Comparison of ENCODE assay signal across 19 cellular contexts in genomic region chr6:15481414-15481813, GRCh38.
DNase-seq lines count a peak whose midpoint lies in the region; ATAC-seq, FAIRE-seq and TF ChIP-seq lines count a peak whose summit lies in the region.
"Had no signal": no experiment of that assay in that cellular context is flagged by ENCODE, and none has a peak within 500 bp of the region (broad histone marks: within the 10 kb centered on the region; RNA-seq: fewer than 3 reads in every experiment).

No MANE protein-coding gene starts in this region.

- peaks cover 20% of the 10 kb centered on the region for H3K4me1 ChIP-seq in KMS-11 (ENCODE audit: low read depth, poor library complexity, severe bottlenecking)
- H3K4me1 ChIP-seq: prostate gland had no signal

- H3K9me3 ChIP-seq in CD4-positive, alpha-beta T cell (ENCODE audit: control insufficient read depth, low read length), result no peaks in the 10 kb centered on the region
- H3K9me3 ChIP-seq: prostate gland, upper lobe of right lung had no signal

- intact Hi-C loops in CD4-positive, alpha-beta T cell (cut with DNase I, micrococcal nuclease), result no loop called here
- intact Hi-C loops in activated T-helper 2 cell treated with anti-CD3 and anti-CD28 coated beads, Interferon-gamma antibody, Interleukin-2, Interleukin-4, amounts not matched to agents 10 μg/mL and 5 μg/mL and 100 μg/mL, durations not matched to agents 14 hours and 24 hours and 36 hours (cut with micrococcal nuclease), result no loop called here

- H3K36me3 Mint-ChIP-seq in CD4-positive, alpha-beta T cell (ENCODE audit: low read depth), result peaks cover 33% of the 10 kb centered on the region
- peaks cover 53% of the 10 kb centered on the region for H3K36me3 Mint-ChIP-seq in activated T-helper 2 cell treated with anti-CD3 and anti-CD28 coated beads, Interferon-gamma antibody, Interleukin-2, Interleukin-4, amounts not matched to agents 10 μg/mL and 5 μg/mL and 100 μg/mL, durations not matched to agents 14 hours and 24 hours and 36 hours (ENCODE audit: low read depth)
- H3K36me3 Mint-ChIP-seq in natural killer cell treated with Interleukin-12 subunit alpha and Interleukin-12 subunit beta and Interleukin-15 and Interleukin-18, amount 100 ng/mL, for 72 hours, result no peaks in the 10 kb centered on the region

- FAIRE-seq in HTR-8/SVneo (lab: Jason Lieb, UNC), result no peak
- FAIRE-seq: GM12892 had no signal

- H3K4me3 ChIP-seq in KMS-11 (IDR thresholded peaks at IDR 0.05; ENCODE audit: insufficient read depth, low read depth, low read length), result no peak overlapping the region
- H3K4me3 ChIP-seq: prostate gland, skin epidermis, upper lobe of right lung had no signal

- no peak for ATAC-seq in CD4-positive, alpha-beta T cell (ENCODE audit: poor library complexity)
- ATAC-seq in natural killer cell treated with Interleukin-12 subunit alpha and Interleukin-12 subunit beta and Interleukin-15 and Interleukin-18, amount 100 ng/mL, for 72 hours, result no peak
- ATAC-seq in HG03135 (IDR thresholded peaks at IDR 0.05; ENCODE audit: unreplicated experiment), result no peak
- ATAC-seq: upper lobe of right lung had no signal

- POLR2A ChIA-PET in CD4-positive, alpha-beta T cell (lab: Charles Lee), result interaction anchor here (0.6 kb wide), 1 partner anchor 48 kb away, joined by 4 read pairs; no protein-coding TSS in a partner anchor

- CTCF ChIA-PET in CD4-positive, alpha-beta T cell (lab: Charles Lee), result no interaction called here

- DNase-seq in CD4-positive, alpha-beta T cell, result no peak
- no peak for DNase-seq in activated T-helper 2 cell treated with anti-CD3 and anti-CD28 coated beads, Interferon-gamma antibody, Interleukin-2, Interleukin-4, amounts not matched to agents 10 μg/mL and 5 μg/mL and 100 μg/mL, durations not matched to agents 14 hours and 24 hours and 36 hours (ENCODE audit: low spot score)
- DNase-seq in natural killer cell treated with Interleukin-12 subunit alpha and Interleukin-12 subunit beta and Interleukin-15 and Interleukin-18, amount 100 ng/mL, for 72 hours (ENCODE audit: low spot score), result no peak
- no peak for DNase-seq in NCI-H1694 (lab: John Stamatoyannopoulos, UW)
- no peak for DNase-seq in glomerular visceral epithelial cell (ENCODE audit: extremely low spot score)
- no peak for DNase-seq in HTR-8/SVneo (ENCODE audit: insufficient read length, low spot score)
- DNase-seq: CD8-positive, alpha-beta memory T cell; mesenchymal stem cell; NCI-H2171; NCI-H748 treated with DMSO at 0.1 percent for 48 hours; upper lobe of right lung had no signal

- no peaks in the 10 kb centered on the region for H3K36me3 ChIP-seq in KMS-11 (ENCODE audit: insufficient read depth)
- H3K36me3 ChIP-seq: prostate gland, upper lobe of right lung had no signal

- no peaks in the 10 kb centered on the region; the same call in 1 of the 2 replicates for H3K79me2 ChIP-seq in KMS-11 (ENCODE audit: insufficient read depth, low read depth)

- H3K27me3 Mint-ChIP-seq in CD4-positive, alpha-beta T cell, result no peaks in the 10 kb centered on the region
- no peaks in the 10 kb centered on the region for H3K27me3 Mint-ChIP-seq in activated T-helper 2 cell treated with anti-CD3 and anti-CD28 coated beads, Interferon-gamma antibody, Interleukin-2, Interleukin-4, amounts not matched to agents 10 μg/mL and 5 μg/mL and 100 μg/mL, durations not matched to agents 14 hours and 24 hours and 36 hours (ENCODE audit: low read depth)
- no peaks in the 10 kb centered on the region for H3K27me3 Mint-ChIP-seq in natural killer cell treated with Interleukin-12 subunit alpha and Interleukin-12 subunit beta and Interleukin-15 and Interleukin-18, amount 100 ng/mL, for 72 hours
- H3K27me3 Mint-ChIP-seq: brain; CD8-positive, alpha-beta memory T cell had no signal

- H3K4me2 ChIP-seq in KMS-11, result peak overlapping the region; percentile 72

- H3K9ac ChIP-seq in KMS-11, result no peak overlapping the region

- H4K20me1 ChIP-seq in KMS-11 (ENCODE audit: insufficient read depth), result no peaks in the 10 kb centered on the region

- H3K4me1 Mint-ChIP-seq in CD4-positive, alpha-beta T cell (ENCODE audit: low read depth), result peaks cover 71% of the 10 kb centered on the region
- H3K4me1 Mint-ChIP-seq in activated T-helper 2 cell treated with anti-CD3 and anti-CD28 coated beads, Interferon-gamma antibody, Interleukin-2, Interleukin-4, amounts not matched to agents 10 μg/mL and 5 μg/mL and 100 μg/mL, durations not matched to agents 14 hours and 24 hours and 36 hours (ENCODE audit: low read depth), result peaks cover 42% of the 10 kb centered on the region
- peaks cover 46 to 60% of the 10 kb centered on the region in 2 donors for H3K4me1 Mint-ChIP-seq in natural killer cell treated with Interleukin-12 subunit alpha and Interleukin-12 subunit beta and Interleukin-15 and Interleukin-18, amount 100 ng/mL, for 72 hours (ENCODE audit: low read depth in 2 of 2)

- no peak overlapping the region for H3K27ac ChIP-seq in CD4-positive, alpha-beta T cell (ENCODE audit: low read depth, low read length)
- H3K27ac ChIP-seq in KMS-11, result peak overlapping the region; percentile 18; the same call in 1 of the 2 replicates
- H3K27ac ChIP-seq: prostate gland, skin epidermis, upper lobe of right lung, VCaP had no signal

- peak overlapping the region; percentile 48 for H3K27ac Mint-ChIP-seq in CD4-positive, alpha-beta T cell
- H3K27ac Mint-ChIP-seq in activated T-helper 2 cell treated with anti-CD3 and anti-CD28 coated beads, Interferon-gamma antibody, Interleukin-2, Interleukin-4, amounts not matched to agents 10 μg/mL and 5 μg/mL and 100 μg/mL, durations not matched to agents 14 hours and 24 hours and 36 hours, result peak overlapping the region; percentile 44
- H3K27ac Mint-ChIP-seq in natural killer cell treated with Interleukin-12 subunit alpha and Interleukin-12 subunit beta and Interleukin-15 and Interleukin-18, amount 100 ng/mL, for 72 hours, result peak overlapping the region; percentile 16 to 82

- H3K4me3 Mint-ChIP-seq in CD4-positive, alpha-beta T cell, result no peak overlapping the region
- H3K4me3 Mint-ChIP-seq in activated T-helper 2 cell treated with anti-CD3 and anti-CD28 coated beads, Interferon-gamma antibody, Interleukin-2, Interleukin-4, amounts not matched to agents 10 μg/mL and 5 μg/mL and 100 μg/mL, durations not matched to agents 14 hours and 24 hours and 36 hours (ENCODE audit: low read depth), result no peak overlapping the region
- H3K4me3 Mint-ChIP-seq in natural killer cell treated with Interleukin-12 subunit alpha and Interleukin-12 subunit beta and Interleukin-15 and Interleukin-18, amount 100 ng/mL, for 72 hours, result peak overlapping the region; percentile 28
- H3K4me3 Mint-ChIP-seq: CD8-positive, alpha-beta memory T cell; endodermal cell had no signal

- H3K27me3 ChIP-seq in CD4-positive, alpha-beta T cell (ENCODE audit: control insufficient read depth, insufficient read depth, low read length), result no peaks in the 10 kb centered on the region
- no peaks in the 10 kb centered on the region for H3K27me3 ChIP-seq in KMS-11 (ENCODE audit: insufficient read depth, low read depth)
- H3K27me3 ChIP-seq: upper lobe of right lung had no signal

- H2AFZ ChIP-seq in KMS-11 (ENCODE audit: low read depth), result no peak overlapping the region

- H3K9me3 Mint-ChIP-seq in CD4-positive, alpha-beta T cell, result no peaks in the 10 kb centered on the region
- no peaks in the 10 kb centered on the region for H3K9me3 Mint-ChIP-seq in activated T-helper 2 cell treated with anti-CD3 and anti-CD28 coated beads, Interferon-gamma antibody, Interleukin-2, Interleukin-4, amounts not matched to agents 10 μg/mL and 5 μg/mL and 100 μg/mL, durations not matched to agents 14 hours and 24 hours and 36 hours
- no peaks in the 10 kb centered on the region for H3K9me3 Mint-ChIP-seq in natural killer cell treated with Interleukin-12 subunit alpha and Interleukin-12 subunit beta and Interleukin-15 and Interleukin-18, amount 100 ng/mL, for 72 hours
- H3K9me3 Mint-ChIP-seq: brain; CD8-positive, alpha-beta memory T cell; endodermal cell had no signal

- TF ChIP-seq CTCF in CD4-positive, alpha-beta T cell (IDR thresholded peaks at IDR 0.05), result no peak
- no peak for TF ChIP-seq CTCF in KMS-11 (conservative IDR thresholded peaks at IDR 0.05; ENCODE audit: low read depth, low read length)
